21 cellular contexts compared by ENCODE assay signal in genomic region chr1:174058639-174059038, GRCh38. TPM values are rescaled to one million over a fixed set of nuclear protein-coding genes. Genes with fewer than 3 reads are reported as not detected.
DNase-seq lines count a peak whose midpoint lies in the region; ATAC-seq and TF ChIP-seq lines count a peak whose summit lies in the region.
"Had no signal": no experiment of that assay in that cellular context is flagged by ENCODE, and none has a peak within 500 bp of the region (broad histone marks: within the 10 kb centered on the region; RNA-seq: fewer than 3 reads in every experiment).

No MANE protein-coding gene starts in this region.

- no peaks in the 10 kb centered on the region for H3K79me1 ChIP-seq in IMR-90 (ENCODE audit: low read depth in 1 of 2, low read length in 2 of 2)

- no peak overlapping the region for H2AK9ac ChIP-seq in IMR-90 (replicated peaks; ENCODE audit: low read depth, low read length, poor library complexity)

- H2BK5ac ChIP-seq in IMR-90 (ENCODE audit: low read depth, low read length, poor library complexity, severe bottlenecking): no peak overlapping the region

- no peaks in the 10 kb centered on the region for H3K9me3 ChIP-seq in IMR-90 (ENCODE audit: control insufficient read depth, insufficient read depth, low read length)
- no peaks in the 10 kb centered on the region for H3K9me3 ChIP-seq in adipocyte (ENCODE audit: control insufficient read depth, low read length)
- H3K9me3 ChIP-seq: MG63, SJSA1 had no signal

- no peaks in the 10 kb centered on the region for H4K20me1 ChIP-seq in IMR-90 (ENCODE audit: insufficient read depth, low read length)

- H3K4me2 ChIP-seq in IMR-90 (ENCODE audit: low read depth, low read length): no peak overlapping the region

- H2AFZ ChIP-seq in IMR-90 (replicated peaks; ENCODE audit: low read length, poor library complexity): peak overlapping the region; percentile 62

- in situ Hi-C loops in IMR-90 (cut with MboI; ENCODE audit: low sequenced_read_pairs): no loop called here

- dilution Hi-C loops in IMR-90 (cut with HindIII; ENCODE audit: low sequenced_read_pairs, unreplicated experiment): no loop called here

- no peak overlapping the region for H3K18ac ChIP-seq in IMR-90 (ENCODE audit: low read depth, low read length)

- no peak overlapping the region for H3K23ac ChIP-seq in IMR-90 (ENCODE audit: low read depth, low read length)

- H3K36me3 ChIP-seq in IMR-90 (ENCODE audit: control insufficient read depth, insufficient read depth, low read length) (no peaks in the 10 kb centered on the region), adipocyte (ENCODE audit: control insufficient read depth, insufficient read depth, low read length, severe bottlenecking) (no peaks in the 10 kb centered on the region)
- H3K36me3 ChIP-seq: MG63, SJSA1 had no signal

- H2BK20ac ChIP-seq in IMR-90 (ENCODE audit: low read depth, low read length): no peak overlapping the region

- H3K9ac ChIP-seq in IMR-90 (ENCODE audit: low read depth, low read length) (no peak overlapping the region), adipocyte (ENCODE audit: low read length) (no peak overlapping the region)

- ATAC-seq in IMR-90 (ENCODE audit: low read depth) (peak; percentile 35; the same call in 1 of the 2 replicates), GM19035 (IDR thresholded peaks at IDR 0.05; ENCODE audit: unreplicated experiment) (no peak), GM18861 (IDR thresholded peaks at IDR 0.05; ENCODE audit: unreplicated experiment) (no peak)
- ATAC-seq: Right ventricle myocardium inferior had no signal

- no peak overlapping the region for H4K91ac ChIP-seq in IMR-90 (ENCODE audit: insufficient read depth, low read depth, low read length)

- no peaks in the 10 kb centered on the region for H3K4me1 ChIP-seq in IMR-90 (ENCODE audit: control insufficient read depth, insufficient read depth, low read length)
- H3K4me1 ChIP-seq in adipocyte (ENCODE audit: control insufficient read depth, insufficient read depth, low read length): no peaks in the 10 kb centered on the region

- no peak overlapping the region for H3K4ac ChIP-seq in IMR-90 (ENCODE audit: low read depth, low read length)

- TF ChIP-seq POLR2A in IMR-90 (IDR thresholded peaks at IDR 0.05; ENCODE audit: low read depth, low read length): no peak

- H2BK15ac ChIP-seq in IMR-90 (ENCODE audit: low read depth, low read length): no peak overlapping the region

- no peak overlapping the region for H3K4me3 ChIP-seq in IMR-90 (ENCODE audit: insufficient read depth, low read depth, low read length)
- H3K4me3 ChIP-seq in adipocyte (ENCODE audit: low read length): no peak overlapping the region
- H3K4me3 ChIP-seq in foreskin fibroblast (ENCODE audit: low read depth in 1 of 2, low read length in 2 of 2): no peak overlapping the region
- H3K4me3 ChIP-seq: MG63, SJSA1 had no signal

- H3K14ac ChIP-seq in IMR-90 (replicated peaks; ENCODE audit: low read depth, low read length): 0 out of 2 replicates have a peak overlapping the region, but pooled peaks have one; percentile 15

- no peak overlapping the region for H3K27ac ChIP-seq in IMR-90 (ENCODE audit: insufficient read depth, low read length)
- H3K27ac ChIP-seq: SJSA1 had no signal

- no peak for TF ChIP-seq CTCF in IMR-90 (conservative IDR thresholded peaks at IDR 0.05; ENCODE audit: low read depth, low read length)
- TF ChIP-seq CTCF in foreskin fibroblast (IDR thresholded peaks at IDR 0.05; ENCODE audit: low read depth, low read length): no peak

- no peak overlapping the region for H2AK5ac ChIP-seq in IMR-90 (ENCODE audit: low read depth, low read length)

- POLR2A ChIA-PET in IMR-90 (lab: Charles Lee; ENCODE audit: unreplicated experiment): no interaction called here

- intact Hi-C loops in IMR-90 (cut with micrococcal nuclease): no loop called here

- no peaks in the 10 kb centered on the region for H3K9me1 ChIP-seq in IMR-90 (ENCODE audit: insufficient read depth, low read length)

- BruUV-seq in IMR-90 (replicated peaks; lab: Mats Ljungman, UMichigan): no TSS peak

- no peak for TF ChIP-seq RAD21 in IMR-90 (IDR thresholded peaks at IDR 0.05; ENCODE audit: low read length)

- H4K8ac ChIP-seq in IMR-90 (ENCODE audit: low read depth in 2 of 2, low read length in 2 of 2): no peak overlapping the region

- H3K56ac ChIP-seq in IMR-90 (ENCODE audit: extremely low read depth, insufficient read depth, low read length): no peak overlapping the region

- H3K27me3 ChIP-seq in IMR-90 (ENCODE audit: control insufficient read depth, insufficient read depth, low read length) (no peaks in the 10 kb centered on the region), adipocyte (replicated peaks; ENCODE audit: control insufficient read depth, insufficient read depth, low read length) (no peaks in the 10 kb centered on the region)
- H3K27me3 ChIP-seq: MG63, SJSA1 had no signal

- peak overlapping the region; percentile 7; the same call in 1 of the 2 replicates for H4K5ac ChIP-seq in IMR-90 (ENCODE audit: low read depth, low read length)

- no peak overlapping the region for H2BK120ac ChIP-seq in IMR-90 (ENCODE audit: low read depth, low read length)

- CTCF ChIA-PET in IMR-90 (lab: Yijun Ruan, JAX): no interaction called here

- 80% methylated on average over 1 of the region's 4 CpGs; no CpG with 5 or more reads in 1 of the 2 experiments for WGBS in IMR-90 (ENCODE audit: extremely low coverage in 2 of 2, insufficient read length in 1 of 2), 2 experiments

- DNase-seq in IMR-90 (peak; percentile 79), adipocyte (ENCODE audit: low read depth) (peak; percentile 1), foreskin fibroblast (peak; percentile 25 to 45), DMS 273 treated with DMSO at 0.1 percent for 48 hours (lab: John Stamatoyannopoulos, UW) (no peak), DMS153 treated with DMSO at 0.1 percent for 48 hours (lab: John Stamatoyannopoulos, UW; ENCODE audit: unreplicated experiment) (no peak)
- DNase-seq: CD4-positive, CD25-positive, alpha-beta regulatory T cell; DND-41; GDM1; Kasumi-1; MG63; NCI-H1092; NCI-H1694; NCI-H2081; NCI-H2171; NCI-H524 treated with DMSO at 0.1 percent for 48 hours; NCI-H82; OCI-M1 had no signal

TF ChIP-seq in IMR-90, 13 proteins besides CTCF, POLR2A, EP300 and RAD21:
- TF ChIP-seq NFE2L2 (IDR thresholded peaks at IDR 0.05; ENCODE audit: low read depth, low read length) (no peak), USF2 (IDR thresholded peaks at IDR 0.05; ENCODE audit: low read depth, low read length) (no peak), CHD1 (IDR thresholded peaks at IDR 0.05; ENCODE audit: low read depth, low read length) (no peak), SMC3 (IDR thresholded peaks at IDR 0.05; ENCODE audit: low read depth, low read length) (no peak), MAFK (IDR thresholded peaks at IDR 0.05; ENCODE audit: low read depth, low read length) (no peak), RCOR1 (IDR thresholded peaks at IDR 0.05; ENCODE audit: insufficient replicate concordance, low read length) (no peak), RFX5 (IDR thresholded peaks at IDR 0.05; ENCODE audit: low read depth, low read length) (no peak), BHLHE40 (IDR thresholded peaks at IDR 0.05; ENCODE audit: low read depth, low read length) (no peak), FOS (IDR thresholded peaks at IDR 0.05; ENCODE audit: low read depth, low read length) (no peak), CEBPB (IDR thresholded peaks at IDR 0.05; ENCODE audit: low read depth, low read length) (no peak), MXI1 (IDR thresholded peaks at IDR 0.05; ENCODE audit: borderline replicate concordance, low read depth, low read length) (no peak), ELK1 (IDR thresholded peaks at IDR 0.05; ENCODE audit: borderline replicate concordance, low read depth, low read length) (no peak), MAZ (IDR thresholded peaks at IDR 0.05; ENCODE audit: borderline replicate concordance, low read depth, low read length) (no peak)

RNA-seq across cellular contexts. Expression of gene RC3H1, which starts 36.5 kb away (rescaled TPM):
- 26.1 and 39.3 TPM in 2 replicates for total RNA-seq in IMR-90 (2012; rRNA removed)
- polyA plus RNA-seq in IMR-90 (2012; rRNA removed): 5.1 and 5.4 TPM in 2 replicates
- polyA plus RNA-seq in IMR-90 (2012; cell fraction: cytosol; rRNA removed): 2.0 and 7.1 TPM in 2 replicates
- 1.6 and 13.7 TPM in 2 replicates for polyA plus RNA-seq in IMR-90 (2012; cell fraction: nucleus; rRNA removed; ENCODE audit: low replicate concordance)

Comparison
In these comparisons a context has a peak if more than half of its experiments do, and no peak if none do; other contexts are left out.
1. DNase-seq: peak in IMR-90 (single experiment), adipocyte (single experiment) and foreskin fibroblast (2 of 2); none in DMS 273 treated with DMSO at 0.1 percent for 48 hours (single experiment) and DMS153 treated with DMSO at 0.1 percent for 48 hours (single experiment).